9 cellular contexts compared by ENCODE assay signal in genomic region chr16:30778549-30779244, GRCh38. TPM values are rescaled to one million over a fixed set of nuclear protein-coding genes. Genes with fewer than 3 reads are reported as not detected.
DNase-seq lines count a peak whose midpoint lies in the region; ATAC-seq, FAIRE-seq and TF ChIP-seq lines count a peak whose summit lies in the region.
"Had no signal": no experiment of that assay in that cellular context is flagged by ENCODE, and none has a peak within 500 bp of the region (broad histone marks: within the 10 kb centered on the region; RNA-seq: fewer than 3 reads in every experiment).

No MANE protein-coding gene starts in this region.

- H3K56ac ChIP-seq in H1 (replicated peaks; ENCODE audit: insufficient read length, low read depth, low read length), result no peak overlapping the region

- H3K27ac ChIP-seq in H1 (ENCODE audit: low read depth, low read length) (no peak overlapping the region), gastrocnemius medialis (peak overlapping the region; percentile 71 to 96 (median 89))

- no peak overlapping the region for H3K9ac ChIP-seq in H1 (replicated peaks in 1 of 4; ENCODE audit: extremely low read depth in 1 of 4, low read depth in 3 of 4, low read length in 3 of 4)

- H3K4me2 ChIP-seq in H1 (ENCODE audit: insufficient read depth in 1 of 2, low read depth in 2 of 2, low read length in 2 of 2), result no peak overlapping the region

- TF ChIP-seq RAD21 in H1 (IDR thresholded peaks at IDR 0.05 in 1 of 2, conservative IDR thresholded peaks at IDR 0.05 in 1 of 2; ENCODE audit: low read depth in 2 of 2, low read length in 2 of 2), result no peak

- H3K9me3 ChIP-seq in H1 (ENCODE audit: insufficient read depth in 2 of 2, low read depth in 1 of 2, low read length in 1 of 2) (no peaks in the 10 kb centered on the region), gastrocnemius medialis (no peaks in the 10 kb centered on the region)

- no peaks in the 10 kb centered on the region; the same call in none of the 2 replicates for H3K79me1 ChIP-seq in H1 (ENCODE audit: low read depth, low read length)

- no peak overlapping the region for H2AFZ ChIP-seq in H1 (ENCODE audit: low read length)

- peaks cover 4% of the 10 kb centered on the region; the same call in 1 of the 2 replicates for H3K23me2 ChIP-seq in H1 (ENCODE audit: low read depth, low read length)

- CTCF ChIA-PET in H1 (lab: Charles Lee; ENCODE audit: partially characterized antibody), result interaction anchor here (0.6 to 1.9 kb wide), 10 partner anchors 15 to 686 kb away, joined by 3 to 7 read pairs (median 3); partner anchors contain the start of gene TBX6

- H4K8ac ChIP-seq in H1 (ENCODE audit: extremely low read depth, insufficient read depth, low read length), result no peak overlapping the region

- no peak for TF ChIP-seq EP300 in H1 (IDR thresholded peaks at IDR 0.05; ENCODE audit: borderline replicate concordance in 1 of 2, low read depth in 2 of 2, low read length in 2 of 2)

- no peak overlapping the region for H4K5ac ChIP-seq in H1 (ENCODE audit: insufficient read length, low read depth, low read length)

- no peak overlapping the region for H2BK15ac ChIP-seq in H1 (ENCODE audit: low read length)

- peaks cover 0 to 11% (median 5%) of the 10 kb centered on the region in 4 experiments; a peak in 5 of 7 replicates for H3K4me1 ChIP-seq in H1 (replicated peaks in 1 of 4; ENCODE audit: control insufficient read depth in 3 of 4, insufficient read depth in 4 of 4, low read length in 3 of 4)
- H3K4me1 ChIP-seq in gastrocnemius medialis, result peaks cover 31 to 41% of the 10 kb centered on the region in 2 donors

- 83% methylated on average over 14 of the region's 14 CpGs; no CpG with 5 or more reads in 1 of the 2 experiments for WGBS in H1 (ENCODE audit: extremely low coverage in 1 of 2, insufficient coverage in 1 of 2, insufficient read length in 1 of 2, insufficient replicate concordance in 2 of 2, low coverage in 1 of 2, low lambda C conversion rate in 2 of 2, missing lambda C conversion rate in 1 of 2), 2 experiments

- no peak overlapping the region for H4K91ac ChIP-seq in H1 (replicated peaks; ENCODE audit: insufficient read length, low read length)

- TF ChIP-seq CTCF in H1 (IDR thresholded peaks at IDR 0.05; ENCODE audit: control extremely low read depth in 1 of 3, insufficient read depth in 1 of 3, low read depth in 1 of 3, low read length in 3 of 3) (no peak), gastrocnemius medialis (IDR thresholded peaks at IDR 0.05 in 4 of 5, conservative IDR thresholded peaks at IDR 0.05 in 1 of 5) (no peak)

- no peaks in the 10 kb centered on the region for H3K79me2 ChIP-seq in H1 (ENCODE audit: control insufficient read depth in 1 of 2, insufficient read depth in 2 of 2, low read length in 2 of 2)

- H2AK5ac ChIP-seq in H1 (ENCODE audit: low read depth, low read length), result no peak overlapping the region

- H2BK120ac ChIP-seq in H1 (replicated peaks; ENCODE audit: low read depth, low read length), result no peak overlapping the region

- no peak overlapping the region for H2BK5ac ChIP-seq in H1 (ENCODE audit: low read depth, low read length)

- H3K4me3 ChIP-seq in H1 (ENCODE audit: extremely low read depth in 1 of 4, insufficient read depth in 2 of 4, low read depth in 3 of 4, low read length in 4 of 4) (no peak overlapping the region), gastrocnemius medialis (no peak overlapping the region)
- H3K4me3 ChIP-seq: skin epidermis had no signal

- intact Hi-C loops in gastrocnemius medialis (cut with DNase I; ENCODE audit: low total_unique reads), result no loop called here

- H3K14ac ChIP-seq in H1 (ENCODE audit: insufficient read length), result no peak overlapping the region

- H2BK12ac ChIP-seq in H1 (ENCODE audit: low read depth, low read length), result no peak overlapping the region

- in situ Hi-C loops in gastrocnemius medialis (cut with MboI; ENCODE audit: low sequenced_read_pairs in 4 of 4), result no loop called here

- no peak overlapping the region for H3K18ac ChIP-seq in H1 (ENCODE audit: extremely low read depth, low read length)

- no peak for FAIRE-seq in H1 (lab: Jason Lieb, UNC)

- H3K23ac ChIP-seq in H1 (ENCODE audit: insufficient read length), result no peak overlapping the region

- H3K27me3 ChIP-seq in H1 (replicated peaks in 1 of 4; ENCODE audit: control insufficient read depth in 3 of 4, extremely low read depth in 1 of 4, insufficient read depth in 3 of 4, low read length in 3 of 4) (no peaks in the 10 kb centered on the region; a peak in 1 of 7 replicates), gastrocnemius medialis (no peaks in the 10 kb centered on the region)

- peaks cover 0 to 19% of the 10 kb centered on the region in 2 experiments for H4K20me1 ChIP-seq in H1 (replicated peaks in 1 of 2; ENCODE audit: control insufficient read depth in 1 of 2, insufficient read depth in 2 of 2, low read length in 2 of 2)

- no peak overlapping the region for H3K4ac ChIP-seq in H1 (replicated peaks; ENCODE audit: insufficient read length, low read depth, low read length)

- DNase-seq in NCI-H82 treated with DMSO at 0.1 percent for 48 hours (lab: John Stamatoyannopoulos, UW; ENCODE audit: unreplicated experiment) (peak; percentile 16), H1 (ENCODE audit: low read depth in 1 of 2, low spot score in 2 of 2) (peak in 1 of 2 experiments; percentile 59), gastrocnemius medialis (peak in 1 of 2 donors; percentile 84), NCI-H146 (lab: John Stamatoyannopoulos, UW) (no peak)
- DNase-seq: activated T-cell treated with anti-CD3 and anti-CD28 coated beads, Interleukin-2, amount 50 U/mL, for 24 hours; NCI-H187 treated with DMSO at 0.1 percent for 48 hours had no signal

- no peak overlapping the region for H2BK20ac ChIP-seq in H1 (ENCODE audit: low read length)

- TF ChIP-seq POLR2A in H1 (IDR thresholded peaks at IDR 0.05; ENCODE audit: control extremely low read depth in 1 of 2, low read depth in 2 of 2, low read length in 2 of 2) (peak in 1 of 2 experiments; percentile 49; a peak in 2 of 3 replicates), gastrocnemius medialis (IDR thresholded peaks at IDR 0.05) (no peak)

- H3K36me3 ChIP-seq in H1 (ENCODE audit: control insufficient read depth in 2 of 4, insufficient read depth in 4 of 4, low read length in 3 of 4), result peaks cover 14 to 26% (median 18%) of the 10 kb centered on the region in 4 experiments; a peak in 6 of 8 replicates
- peaks cover 0 to 28% of the 10 kb centered on the region in 2 donors for H3K36me3 ChIP-seq in gastrocnemius medialis

- POLR2A ChIA-PET in H1 (lab: Charles Lee; ENCODE audit: partially characterized antibody), result interaction anchor here (0.8 to 6.5 kb wide), 20 partner anchors 9 to 168 kb away, joined by 3 to 59 read pairs (median 4); partner anchors contain the start of genes CTF1, PHKG2 and ZNF629

- peak; percentile 21 to 64 for ATAC-seq in gastrocnemius medialis
- ATAC-seq in HG03460 (IDR thresholded peaks at IDR 0.05; ENCODE audit: unreplicated experiment), result no peak
- no peak for ATAC-seq in GM18873 (IDR thresholded peaks at IDR 0.05; ENCODE audit: low FRiP score, unreplicated experiment)

TF ChIP-seq in H1, 55 proteins besides CTCF, POLR2A, EP300 and RAD21 (continues in another document):
- TF ChIP-seq SAP30 (IDR thresholded peaks at IDR 0.05; ENCODE audit: insufficient read depth, insufficient replicate concordance, low read length), result no peak

RNA-seq across cellular contexts. Expression of gene ZNF629, which starts 8.3 kb away (rescaled TPM):
- 19.3 and 19.5 TPM in 2 replicates for total RNA-seq in H1 (2021; fragmentation: NEBNext Ultra II Directional; extraction: Animal tissue kit (Norgen Biotek cat#: 25700))
- 11.0 and 13.6 TPM in 2 replicates for polyA plus RNA-seq in H1 (2011; rRNA removed)
- 8.2 TPM for polyA plus RNA-seq in H1 (2011; cell fraction: cytosol; rRNA removed)
- 21.5 TPM for polyA plus RNA-seq in H1 (2011; cell fraction: nucleus; rRNA removed)
- 14.4 to 17.5 TPM (median 15.0 TPM) in 4 replicates for polyA plus RNA-seq in H1 (2012, experiment 1 of 2)
- polyA plus RNA-seq in H1 (2012, experiment 2 of 2), result 11.9 TPM
- 12.5 TPM for polyA plus RNA-seq in H1 (2013, experiment 1 of 2)
- polyA plus RNA-seq in H1 (2013, experiment 2 of 2), result 11.1 TPM
- 9.9 and 11.1 TPM in 2 replicates for polyA minus RNA-seq in H1 (2011; rRNA and poly(A)+ RNA removed)
- polyA minus RNA-seq in H1 (2011; cell fraction: cytosol; rRNA and poly(A)+ RNA removed), result 10.2 TPM
- 18.8 TPM for polyA minus RNA-seq in H1 (2011; cell fraction: nucleus; rRNA and poly(A)+ RNA removed)
- total RNA-seq in gastrocnemius medialis, result 10 to 100 TPM in 2 of 4 donors, 1 to 10 TPM in 2; 9.1 to 12.7 (median 10.3) TPM

RNA-seq across cellular contexts. Expression of gene RNF40, which starts 16.6 kb away (rescaled TPM):
- total RNA-seq in H1 (2021; fragmentation: NEBNext Ultra II Directional; extraction: Animal tissue kit (Norgen Biotek cat#: 25700)), result 68.7 and 70.8 TPM in 2 replicates
- polyA plus RNA-seq in H1 (2011; rRNA removed), result 36.9 and 38.5 TPM in 2 replicates
- polyA plus RNA-seq in H1 (2011; cell fraction: cytosol; rRNA removed), result 35.0 TPM
- 113 TPM for polyA plus RNA-seq in H1 (2011; cell fraction: nucleus; rRNA removed)
- polyA plus RNA-seq in H1 (2012, experiment 1 of 2), result 48.2 to 55.3 TPM (median 49.7 TPM) in 4 replicates
- polyA plus RNA-seq in H1 (2012, experiment 2 of 2), result 41.0 TPM
- 25.7 TPM for polyA plus RNA-seq in H1 (2013, experiment 1 of 2)
- 25.3 TPM for polyA plus RNA-seq in H1 (2013, experiment 2 of 2)
- 69.9 and 90.6 TPM in 2 replicates for polyA minus RNA-seq in H1 (2011; rRNA and poly(A)+ RNA removed)
- 33.1 TPM for polyA minus RNA-seq in H1 (2011; cell fraction: cytosol; rRNA and poly(A)+ RNA removed)
- 44.6 TPM for polyA minus RNA-seq in H1 (2011; cell fraction: nucleus; rRNA and poly(A)+ RNA removed)
- total RNA-seq in gastrocnemius medialis, result 10 to 100 TPM; 42.8 to 90.0 (median 57.0) TPM

RNA-seq across cellular contexts. Expression of gene CFAP119, which starts 16.8 kb away (rescaled TPM):
- total RNA-seq in H1 (2021; fragmentation: NEBNext Ultra II Directional; extraction: Animal tissue kit (Norgen Biotek cat#: 25700)), result 5.2 and 6.0 TPM in 2 replicates
- polyA plus RNA-seq in H1 (2011; rRNA removed), result 5.6 and 7.1 TPM in 2 replicates
- polyA plus RNA-seq in H1 (2011; cell fraction: cytosol; rRNA removed), result 8.1 TPM
- polyA plus RNA-seq in H1 (2011; cell fraction: nucleus; rRNA removed), result 21.1 TPM
- 4.8 to 7.5 TPM (median 6.4 TPM) in 4 replicates for polyA plus RNA-seq in H1 (2012, experiment 1 of 2)
- polyA plus RNA-seq in H1 (2012, experiment 2 of 2), result 2.6 TPM
- 4.8 TPM for polyA plus RNA-seq in H1 (2013, experiment 1 of 2)
- polyA plus RNA-seq in H1 (2013, experiment 2 of 2), result 5.5 TPM
- 1.4 and 1.9 TPM in 2 replicates for polyA minus RNA-seq in H1 (2011; rRNA and poly(A)+ RNA removed)
- 3.4 TPM for polyA minus RNA-seq in H1 (2011; cell fraction: cytosol; rRNA and poly(A)+ RNA removed)
- 6.3 TPM for polyA minus RNA-seq in H1 (2011; cell fraction: nucleus; rRNA and poly(A)+ RNA removed)
- 1 to 10 TPM in 2 of 4 donors, under 1 TPM in 1, not detected in 1; 0.73 to 5.8 (median 1.7) TPM for total RNA-seq in gastrocnemius medialis

RNA-seq across cellular contexts. Expression of gene PHKG2, which starts 30.5 kb away (rescaled TPM):
- total RNA-seq in H1 (2021; fragmentation: NEBNext Ultra II Directional; extraction: Animal tissue kit (Norgen Biotek cat#: 25700)), result 36.0 and 37.2 TPM in 2 replicates
- polyA plus RNA-seq in H1 (2011; rRNA removed), result 53.4 and 63.9 TPM in 2 replicates
- polyA plus RNA-seq in H1 (2011; cell fraction: cytosol; rRNA removed), result 43.7 TPM
- polyA plus RNA-seq in H1 (2011; cell fraction: nucleus; rRNA removed), result 123 TPM
- polyA plus RNA-seq in H1 (2012, experiment 1 of 2), result 30.6 to 44.5 TPM (median 43.0 TPM) in 4 replicates
- 47.4 TPM for polyA plus RNA-seq in H1 (2012, experiment 2 of 2)
- 28.4 TPM for polyA plus RNA-seq in H1 (2013, experiment 1 of 2)
- polyA plus RNA-seq in H1 (2013, experiment 2 of 2), result 26.2 TPM
- polyA minus RNA-seq in H1 (2011; rRNA and poly(A)+ RNA removed), result 29.9 and 30.1 TPM in 2 replicates
- 10.9 TPM for polyA minus RNA-seq in H1 (2011; cell fraction: cytosol; rRNA and poly(A)+ RNA removed)
- polyA minus RNA-seq in H1 (2011; cell fraction: nucleus; rRNA and poly(A)+ RNA removed), result 43.9 TPM
- 10 to 100 TPM in 3 of 4 donors, 1 to 10 TPM in 1; 8.8 to 30.0 (median 21.6) TPM for total RNA-seq in gastrocnemius medialis

Comparison
In these comparisons a context has a peak if more than half of its experiments do, and no peak if none do; other contexts are left out.
1. ATAC-seq: peak in gastrocnemius medialis (2 of 2); none in HG03460 (single experiment) and GM18873 (single experiment).